In genomic region chr7:105776068-105776790, GRCh38 we compare ENCODE assay signal across 9 cellular contexts.
DNase-seq lines count a peak whose midpoint lies in the region; ATAC-seq and TF ChIP-seq lines count a peak whose summit lies in the region.
"Had no signal": no experiment of that assay in that cellular context is flagged by ENCODE, and none has a peak within 500 bp of the region (broad histone marks: within the 10 kb centered on the region; RNA-seq: fewer than 3 reads in every experiment).

No MANE protein-coding gene starts in this region.

- peaks cover 4% of the 10 kb centered on the region; the same call in 1 of the 2 replicates for H3K9me3 ChIP-seq in Panc1 (ENCODE audit: control insufficient read depth, insufficient read depth, low read depth, low read length)
- no peaks in the 10 kb centered on the region for H3K9me3 ChIP-seq in esophagus squamous epithelium
- H3K9me3 ChIP-seq: Peyer's patch had no signal

- intact Hi-C loops in Panc1 (cut with micrococcal nuclease; ENCODE audit: unreplicated experiment) (no loop called here), esophagus squamous epithelium (cut with DNase I) (no loop called here)

- ATAC-seq in Panc1 (peak; percentile 99), omental fat pad (ENCODE audit: low FRiP score) (peak; percentile 79), HG03354 (IDR thresholded peaks at IDR 0.05; ENCODE audit: poor library complexity, severe bottlenecking, unreplicated experiment) (no peak), GM19324 (IDR thresholded peaks at IDR 0.05; ENCODE audit: low FRiP score, unreplicated experiment) (no peak)

- WGBS in esophagus squamous epithelium, 2 donors: 56 to 61% methylated on average over 4 to 6 of the region's 6 CpGs

- H3K4me3 ChIP-seq in Panc1 (ENCODE audit: low read depth in 2 of 2, low read length in 2 of 2) (no peak overlapping the region), fibroblast of mammary gland (ENCODE audit: control insufficient read depth, low read depth, low read length) (no peak overlapping the region), esophagus squamous epithelium (no peak overlapping the region)
- H3K4me3 ChIP-seq: Peyer's patch had no signal

- no peak for TF ChIP-seq POLR2A in esophagus squamous epithelium (IDR thresholded peaks at IDR 0.05)

- in situ Hi-C loops in Caki2 (cut with HindIII; ENCODE audit: low pct_unique_long_range_greater_than_20kb, low sequenced_read_pairs) (no loop called here), Panc1 (cut with HindIII; ENCODE audit: low pct_unique_long_range_greater_than_20kb, low sequenced_read_pairs) (no loop called here)

- TF ChIP-seq CTCF in Panc1 (IDR thresholded peaks at IDR 0.05) (no peak), fibroblast of mammary gland (conservative IDR thresholded peaks at IDR 0.05; ENCODE audit: control insufficient read depth, insufficient read depth, low read depth, low read length) (no peak), omental fat pad (IDR thresholded peaks at IDR 0.05) (no peak), esophagus squamous epithelium (IDR thresholded peaks at IDR 0.05) (no peak)

- H3K27me3 ChIP-seq in Panc1 (ENCODE audit: control insufficient read depth, insufficient read depth, low read length): no peaks in the 10 kb centered on the region
- no peaks in the 10 kb centered on the region for H3K27me3 ChIP-seq in esophagus squamous epithelium
- H3K27me3 ChIP-seq: Peyer's patch had no signal

- POLR2A ChIA-PET in Panc1 (lab: Charles Lee): no interaction called here

- peaks cover 13% of the 10 kb centered on the region; the same call in 1 of the 2 replicates for H3K4me1 ChIP-seq in Panc1 (ENCODE audit: control insufficient read depth, insufficient read depth, low read length)
- H3K4me1 ChIP-seq in esophagus squamous epithelium: peaks cover 0 to 36% (median 4%) of the 10 kb centered on the region in 3 donors

- no peak overlapping the region for H3K27ac ChIP-seq in Panc1 (ENCODE audit: low read length)
- H3K27ac ChIP-seq in esophagus squamous epithelium: peak overlapping the region in 2 of 4 donors; percentile 18 to 50
- H3K27ac ChIP-seq: Peyer's patch had no signal

- CTCF ChIA-PET in Panc1 (lab: Charles Lee): no interaction called here

- H3K36me3 ChIP-seq in Panc1 (ENCODE audit: control insufficient read depth, insufficient read depth, low read length) (no peaks in the 10 kb centered on the region), esophagus squamous epithelium (peaks cover 0 to 5% (median 0%) of the 10 kb centered on the region in 3 donors)
- H3K36me3 ChIP-seq: Peyer's patch had no signal

- BruUV-seq in Panc1 (replicated peaks; lab: Mats Ljungman, UMichigan): no TSS peak

- DNase-seq in Caki2 (ENCODE audit: low read depth) (peak; percentile 82), Panc1 (ENCODE audit: low read depth, low spot score) (peak; percentile 91), fibroblast of mammary gland (ENCODE audit: low read depth) (peak; percentile 100), omental fat pad (ENCODE audit: low spot score) (no peak), esophagus squamous epithelium (lab: John Stamatoyannopoulos, UW) (no peak), pons (ENCODE audit: low spot score) (no peak)

Comparison
In these comparisons a context has a peak if more than half of its experiments do, and no peak if none do; other contexts are left out.
1. DNase-seq: peak in Caki2 (single experiment), Panc1 (single experiment) and fibroblast of mammary gland (single experiment); none in omental fat pad (single experiment), esophagus squamous epithelium (single experiment) and pons (single experiment).
2. ATAC-seq: peak in Panc1 (single experiment) and omental fat pad (single experiment); none in HG03354 (single experiment) and GM19324 (single experiment).